Comparison of ENCODE assay signal across 8 cellular contexts in genomic region chr1:182069028-182069466, GRCh38. TPM values are rescaled to one million over a fixed set of nuclear protein-coding genes. Genes with fewer than 3 reads are reported as not detected.
DNase-seq lines count a peak whose midpoint lies in the region; ATAC-seq and TF ChIP-seq lines count a peak whose summit lies in the region.

No MANE protein-coding gene starts in this region.

- CTCF ChIA-PET in activated CD4-positive, alpha-beta T cell treated with anti-CD3 and anti-CD28 coated beads, Interleukin-2, amount 10 ng/mL, durations not matched to agents 7 days and 5 days (lab: Charles Lee): interaction anchor here (0.9 to 2.0 kb wide), 6 partner anchors 11 to 527 kb away, joined by 3 to 5 read pairs (median 3); no protein-coding TSS in a partner anchor

- no peak overlapping the region for H3K4me3 ChIP-seq in fibroblast of pulmonary artery (replicated peaks; ENCODE audit: low read depth, low read length)

- DNase-seq in Caki2 (ENCODE audit: low read depth) (peak; percentile 33), H4 (ENCODE audit: low spot score) (peak; percentile 52), NCI-H2081 treated with DMSO at 0.1 percent for 48 hours (lab: John Stamatoyannopoulos, UW) (peak; percentile 38), fibroblast of pulmonary artery (ENCODE audit: low read depth) (peak; percentile 15), occipital lobe (lab: John Stamatoyannopoulos, UW) (peak; percentile 47), NCI-H2029 treated with DMSO at 0.1 percent for 48 hours (lab: John Stamatoyannopoulos, UW) (no peak)
- DNase-seq in activated CD4-positive, alpha-beta T cell treated with anti-CD3 and anti-CD28 coated beads, Interleukin-2, amount 10 ng/mL, durations not matched to agents 7 days and 5 days: peak; percentile 20

- peak; percentile 63 for TF ChIP-seq CTCF in fibroblast of pulmonary artery (IDR thresholded peaks at IDR 0.05; ENCODE audit: low read length, missing control alignments)

- H3K4me3 Mint-ChIP-seq in activated CD4-positive, alpha-beta T cell treated with anti-CD3 and anti-CD28 coated beads, Interleukin-2, amount 10 ng/mL, durations not matched to agents 7 days and 5 days: no peak overlapping the region

- H3K4me1 Mint-ChIP-seq in activated CD4-positive, alpha-beta T cell treated with anti-CD3 and anti-CD28 coated beads, Interleukin-2, amount 10 ng/mL, durations not matched to agents 7 days and 5 days: peaks cover 3% of the 10 kb centered on the region

- POLR2A ChIA-PET in activated CD4-positive, alpha-beta T cell treated with anti-CD3 and anti-CD28 coated beads, Interleukin-2, amount 10 ng/mL, durations not matched to agents 7 days and 5 days (lab: Charles Lee): no interaction called here

- no peak overlapping the region for H3K27ac Mint-ChIP-seq in activated CD4-positive, alpha-beta T cell treated with anti-CD3 and anti-CD28 coated beads, Interleukin-2, amount 10 ng/mL, durations not matched to agents 7 days and 5 days

- in situ Hi-C loops in Caki2 (cut with HindIII; ENCODE audit: low pct_unique_long_range_greater_than_20kb, low sequenced_read_pairs): no loop called here

- no peak for ATAC-seq in GM21619 (IDR thresholded peaks at IDR 0.05; ENCODE audit: unreplicated experiment)

- peaks cover 17% of the 10 kb centered on the region for H3K27me3 Mint-ChIP-seq in activated CD4-positive, alpha-beta T cell treated with anti-CD3 and anti-CD28 coated beads, Interleukin-2, amount 10 ng/mL, durations not matched to agents 7 days and 5 days

- no peaks in the 10 kb centered on the region for H3K36me3 Mint-ChIP-seq in activated CD4-positive, alpha-beta T cell treated with anti-CD3 and anti-CD28 coated beads, Interleukin-2, amount 10 ng/mL, durations not matched to agents 7 days and 5 days (ENCODE audit: low read depth)

- H3K9me3 Mint-ChIP-seq in activated CD4-positive, alpha-beta T cell treated with anti-CD3 and anti-CD28 coated beads, Interleukin-2, amount 10 ng/mL, durations not matched to agents 7 days and 5 days: no peaks in the 10 kb centered on the region

RNA-seq across cellular contexts. Expression of gene ZNF648, which starts 7.5 kb away (rescaled TPM):
- not detected in 2 replicates for total RNA-seq in Caki2 (2014; rRNA removed; shearing (Covaris generic); ENCODE audit: low replicate concordance)
- total RNA-seq in H4 (2014; rRNA removed; shearing (Covaris generic)): 0.06 TPM in 1 of 2 replicates, not detected in the other
- total RNA-seq in activated CD4-positive, alpha-beta T cell treated with anti-CD3 and anti-CD28 coated beads, Interleukin-2, amount 10 ng/mL, durations not matched to agents 7 days and 5 days: not detected
- total RNA-seq in occipital lobe: 0.31 TPM
